Comparison of ENCODE assay signal across 15 cellular contexts in the genomic region with DNA sequence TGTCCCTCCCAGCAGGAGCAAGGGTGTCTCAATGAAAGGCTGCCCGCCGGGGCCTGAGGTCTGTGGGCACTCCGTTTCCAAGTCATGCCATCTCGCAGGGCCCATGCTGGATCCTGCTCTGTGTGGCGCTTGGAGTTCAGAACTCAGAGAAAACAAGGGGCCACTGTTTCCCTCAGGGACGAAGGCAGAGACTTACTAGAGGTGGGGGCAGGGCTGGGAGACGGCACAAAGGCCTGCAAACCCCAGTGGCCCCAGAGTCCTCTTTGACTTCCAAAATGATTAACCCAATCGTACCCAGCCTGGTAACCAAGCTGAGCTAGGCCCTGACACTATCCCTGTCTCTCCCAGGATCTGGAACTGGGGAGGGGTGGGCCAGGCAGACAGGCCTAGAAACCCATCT.
DNase-seq lines count a peak whose midpoint lies in the region; ATAC-seq, FAIRE-seq and TF ChIP-seq lines count a peak whose summit lies in the region.
"Had no signal": no experiment of that assay in that cellular context is flagged by ENCODE, and none has a peak within 500 bp of the region (broad histone marks: within the 10 kb centered on the region; RNA-seq: fewer than 3 reads in every experiment).

No MANE protein-coding gene starts in this region.

- H3K36me3 Mint-ChIP-seq in CD14-positive monocyte (peaks cover 36 to 65% of the 10 kb centered on the region in 2 donors), Calu3 (ENCODE audit: insufficient read depth, unreplicated experiment) (peaks cover 9% of the 10 kb centered on the region)

- H3K27ac ChIP-seq in layer of hippocampus (ENCODE audit: low read depth, low read length): peak overlapping the region; percentile 97
- H3K27ac ChIP-seq: ascending aorta had no signal

- H3K4me1 Mint-ChIP-seq in CD14-positive monocyte: peaks cover 12% of the 10 kb centered on the region
- peaks cover 7% of the 10 kb centered on the region for H3K4me1 Mint-ChIP-seq in Calu3 (ENCODE audit: low read depth, unreplicated experiment)

- BruUV-seq in Calu3 (replicated peaks; lab: Mats Ljungman, UMichigan): no TSS peak

- CTCF ChIA-PET in Calu3 (lab: Charles Lee): no interaction called here

- intact Hi-C loops in CD14-positive monocyte (cut with micrococcal nuclease) (no loop called here), sciatic nerve (cut with DNase I) (no loop called here), Calu3 (cut with micrococcal nuclease; ENCODE audit: unreplicated experiment) (no loop called here)

- peak; percentile 43 for ATAC-seq in sciatic nerve
- ATAC-seq: activated CD8-positive, alpha-beta T cell treated with anti-CD3 and anti-CD28 coated beads, Interleukin-2, amount 10 ng/mL, durations not matched to agents 7 days and 5 days had no signal

- peak; percentile 36 for FAIRE-seq in bronchial epithelial cell (lab: Jason Lieb, UNC)
- FAIRE-seq: GM19239 had no signal

- H3K27ac Mint-ChIP-seq in CD14-positive monocyte (peak overlapping the region in 4 of 7 donors; percentile 7 to 56 (median 49)), Calu3 (ENCODE audit: unreplicated experiment) (no peak overlapping the region)
- H3K27ac Mint-ChIP-seq: activated CD8-positive, alpha-beta T cell treated with anti-CD3 and anti-CD28 coated beads, Interleukin-2, amount 10 ng/mL, durations not matched to agents 7 days and 5 days; activated T-helper 2 cell treated with anti-CD3 and anti-CD28 coated beads, Interferon-gamma antibody, Interleukin-2, Interleukin-4, amounts not matched to agents 10 μg/mL and 5 μg/mL and 100 μg/mL, durations not matched to agents 14 hours and 24 hours and 36 hours had no signal

- H3K27me3 Mint-ChIP-seq in CD14-positive monocyte (ENCODE audit: low read depth in 3 of 3) (peaks cover 0 to 2% (median 0%) of the 10 kb centered on the region in 3 donors), Calu3 (ENCODE audit: unreplicated experiment) (no peaks in the 10 kb centered on the region)

- H3K36me3 ChIP-seq in bronchial epithelial cell (ENCODE audit: control insufficient read depth, insufficient read depth, low read length): peaks cover 13% of the 10 kb centered on the region

- TF ChIP-seq CTCF in CD14-positive monocyte (IDR thresholded peaks at IDR 0.05) (no peak), bronchial epithelial cell (IDR thresholded peaks at IDR 0.05; ENCODE audit: insufficient read depth, low read length, severe bottlenecking) (no peak), Calu3 (IDR thresholded peaks at IDR 0.05; ENCODE audit: unreplicated experiment) (no peak)

- DNase-seq in CD14-positive monocyte (ENCODE audit: low spot score) (no peak), bronchial epithelial cell (ENCODE audit: low read depth) (no peak), sciatic nerve (ENCODE audit: low spot score) (no peak), Calu3 (no peak), COR-L47 (lab: John Stamatoyannopoulos, UW) (no peak), HUDEP-2 (lab: John Stamatoyannopoulos, UW; ENCODE audit: unreplicated experiment in 76 of 76) (no peak)
- DNase-seq in stimulated activated CD4-positive, alpha-beta T cell treated with anti-CD3 and anti-CD28 coated beads, Interleukin-2, amount 100 ng/mL, for 24 hours: no peak
- DNase-seq: activated CD8-positive, alpha-beta T cell treated with anti-CD3 and anti-CD28 coated beads, Interleukin-2, amount 10 ng/mL, durations not matched to agents 7 days and 5 days; NCI-H1436 treated with DMSO at 0.1 percent for 48 hours; NCI-H226 had no signal

- H3K4me3 Mint-ChIP-seq in CD14-positive monocyte: no peak overlapping the region
- no peak overlapping the region for H3K4me3 Mint-ChIP-seq in Calu3 (ENCODE audit: low read depth, unreplicated experiment)
- H3K4me3 Mint-ChIP-seq: activated CD8-positive, alpha-beta T cell treated with anti-CD3 and anti-CD28 coated beads, Interleukin-2, amount 10 ng/mL, durations not matched to agents 7 days and 5 days had no signal

- peaks cover 0 to 4% (median 0%) of the 10 kb centered on the region in 7 donors for H3K9me3 Mint-ChIP-seq in CD14-positive monocyte
- H3K9me3 Mint-ChIP-seq in Calu3 (ENCODE audit: low read depth, unreplicated experiment): no peaks in the 10 kb centered on the region
- H3K9me3 Mint-ChIP-seq: activated T-helper 2 cell treated with anti-CD3 and anti-CD28 coated beads, Interferon-gamma antibody, Interleukin-2, Interleukin-4, amounts not matched to agents 10 μg/mL and 5 μg/mL and 100 μg/mL, durations not matched to agents 14 hours and 24 hours and 36 hours had no signal

- H3K4me3 ChIP-seq in bronchial epithelial cell (ENCODE audit: low read depth, low read length): no peak overlapping the region
- H3K4me3 ChIP-seq: ascending aorta, lung had no signal

- H3K27me3 ChIP-seq in bronchial epithelial cell (ENCODE audit: control insufficient read depth, insufficient read depth, low read length) (no peaks in the 10 kb centered on the region), layer of hippocampus (ENCODE audit: control insufficient read depth, insufficient read depth, low read length) (no peaks in the 10 kb centered on the region)
- H3K27me3 ChIP-seq: ascending aorta had no signal
